Comparison of ENCODE assay signal across 8 cellular contexts in the genomic region with DNA sequence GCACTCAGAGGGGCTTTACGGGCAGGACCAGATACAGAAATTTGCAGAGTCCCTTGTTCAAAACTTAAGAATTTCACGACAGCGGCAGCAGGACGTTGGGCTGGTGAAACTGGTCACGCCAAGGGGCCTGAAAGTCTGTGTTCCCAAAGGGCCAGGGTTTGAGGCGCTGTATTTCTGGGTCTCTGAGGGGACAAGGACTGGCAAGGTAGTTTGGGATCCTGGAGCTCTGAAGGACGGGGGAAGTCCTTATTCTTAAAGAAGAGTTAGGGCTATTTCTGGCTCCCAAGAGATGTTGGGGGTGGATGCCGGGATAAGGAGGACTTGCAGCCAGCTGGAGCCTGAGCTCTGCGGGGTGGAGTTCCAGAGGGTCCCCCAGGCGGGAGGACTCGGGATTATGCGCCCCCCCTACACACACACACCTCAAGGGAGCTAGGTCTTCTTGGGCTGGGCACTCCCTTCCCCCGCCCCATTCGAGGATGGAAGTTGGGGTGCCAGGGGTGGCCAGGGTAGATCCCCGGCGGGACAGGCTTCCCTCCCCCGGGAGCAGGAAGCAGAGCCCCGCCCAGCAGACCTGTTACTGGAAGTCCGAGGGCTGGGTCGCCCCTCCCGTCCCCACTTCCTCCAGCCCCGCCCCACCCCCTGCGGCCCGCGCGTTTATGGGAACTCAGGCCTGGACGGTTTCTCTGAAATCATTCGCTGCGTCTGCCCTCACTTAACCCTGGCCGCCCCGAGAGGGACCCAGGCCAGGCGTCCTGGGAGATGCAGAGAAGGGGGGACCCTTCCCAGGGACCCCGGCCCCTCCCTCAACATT. TPM values are rescaled to one million over a fixed set of nuclear protein-coding genes. Genes with fewer than 3 reads are reported as not detected.
A peak's percentile ranks its signal among the peaks of the same experiment; 100 is the strongest.
DNase-seq lines count a peak whose midpoint lies in the region; ATAC-seq, FAIRE-seq and TF ChIP-seq lines count a peak whose summit lies in the region.

No MANE protein-coding gene starts in this region.

- peak overlapping the region; percentile 92 for H3K27ac Mint-ChIP-seq in T-helper 1 cell treated with Interleukin-12 subunit alpha and Interleukin-12 subunit beta and Interleukin-4 antibody, amounts not matched to agents 30 μg/mL and 1 μg/mL, for 36 hours

- H3K4me3 ChIP-seq in GM12865 (ENCODE audit: low read depth, low read length) (peak overlapping the region; percentile 63), ascending aorta (peak overlapping the region; percentile 41 to 57), gastrocnemius medialis (peak overlapping the region; percentile 48 to 67 (median 54))

- in situ Hi-C loops in gastrocnemius medialis (cut with MboI; ENCODE audit: low sequenced_read_pairs in 4 of 4) = no loop called here

- H3K36me3 Mint-ChIP-seq in T-helper 1 cell treated with Interleukin-12 subunit alpha and Interleukin-12 subunit beta and Interleukin-4 antibody, amounts not matched to agents 30 μg/mL and 1 μg/mL, for 36 hours (ENCODE audit: low read depth) = peaks cover 72% of the 10 kb centered on the region

- intact Hi-C loops in ascending aorta (cut with DNase I) = no loop called here
- intact Hi-C loops in gastrocnemius medialis (cut with DNase I; ENCODE audit: low total_unique reads) = no loop called here

- no peaks in the 10 kb centered on the region for H3K9me3 Mint-ChIP-seq in T-helper 1 cell treated with Interleukin-12 subunit alpha and Interleukin-12 subunit beta and Interleukin-4 antibody, amounts not matched to agents 30 μg/mL and 1 μg/mL, for 36 hours

- TF ChIP-seq CTCF in GM12865 (IDR thresholded peaks at IDR 0.05; ENCODE audit: insufficient read depth, low read depth, low read length, missing control alignments) (no peak), ascending aorta (IDR thresholded peaks at IDR 0.05) (no peak), gastrocnemius medialis (IDR thresholded peaks at IDR 0.05 in 4 of 5, conservative IDR thresholded peaks at IDR 0.05 in 1 of 5) (no peak)

- no peaks in the 10 kb centered on the region for H3K27me3 ChIP-seq in ascending aorta
- no peaks in the 10 kb centered on the region for H3K27me3 ChIP-seq in gastrocnemius medialis

- H3K27me3 Mint-ChIP-seq in T-helper 1 cell treated with Interleukin-12 subunit alpha and Interleukin-12 subunit beta and Interleukin-4 antibody, amounts not matched to agents 30 μg/mL and 1 μg/mL, for 36 hours (ENCODE audit: low read depth) = no peaks in the 10 kb centered on the region

- H3K4me1 ChIP-seq in ascending aorta (peaks cover 22 to 63% of the 10 kb centered on the region in 2 donors), gastrocnemius medialis (peaks cover 69 to 72% of the 10 kb centered on the region in 2 donors)

- peak; percentile 91 for DNase-seq in GM12865 (ENCODE audit: low read depth)
- peak; percentile 83 for DNase-seq in HTR-8/SVneo (ENCODE audit: insufficient read length, low spot score)
- peak; percentile 78 to 95 for DNase-seq in ascending aorta (ENCODE audit: low spot score in 2 of 2)
- DNase-seq in hepatic stellate cell (ENCODE audit: low spot score) = peak; percentile 89
- peak; percentile 84 to 89 for DNase-seq in gastrocnemius medialis

- TF ChIP-seq POLR2A in gastrocnemius medialis (IDR thresholded peaks at IDR 0.05) = peak; percentile 63 to 80

- H3K27ac ChIP-seq in ascending aorta (peak overlapping the region; percentile 84 to 91), gastrocnemius medialis (peak overlapping the region; percentile 86 to 96 (median 92))

- H3K9me3 ChIP-seq in ascending aorta (no peaks in the 10 kb centered on the region), gastrocnemius medialis (no peaks in the 10 kb centered on the region)

- peak overlapping the region; percentile 97 for H3K4me3 Mint-ChIP-seq in T-helper 1 cell treated with Interleukin-12 subunit alpha and Interleukin-12 subunit beta and Interleukin-4 antibody, amounts not matched to agents 30 μg/mL and 1 μg/mL, for 36 hours

- H3K4me1 Mint-ChIP-seq in T-helper 1 cell treated with Interleukin-12 subunit alpha and Interleukin-12 subunit beta and Interleukin-4 antibody, amounts not matched to agents 30 μg/mL and 1 μg/mL, for 36 hours (ENCODE audit: low read depth) = peaks cover 46% of the 10 kb centered on the region

- H3K36me3 ChIP-seq in ascending aorta (peaks cover 7 to 10% of the 10 kb centered on the region in 2 donors), gastrocnemius medialis (peaks cover 0 to 25% of the 10 kb centered on the region in 2 donors)

- peak; percentile 86 for FAIRE-seq in HTR-8/SVneo (lab: Jason Lieb, UNC)

- ATAC-seq in gastrocnemius medialis (peak; percentile 32 to 58), HG02981 (IDR thresholded peaks at IDR 0.05; ENCODE audit: unreplicated experiment) (no peak), HG03460 (IDR thresholded peaks at IDR 0.05; ENCODE audit: unreplicated experiment) (no peak)

RNA-seq across cellular contexts. Expression of a gene that starts 5.6 kb away (rescaled TPM):
- total RNA-seq in ascending aorta = 66.2 TPM
- 10 to 100 TPM in 1 of 4 donors, 1 to 10 TPM in 3; 7.2 to 15.7 (median 8.5) TPM for total RNA-seq in gastrocnemius medialis

RNA-seq across cellular contexts. Expression of a gene that starts 23.6 kb away (rescaled TPM):
- total RNA-seq in ascending aorta (not detected), gastrocnemius medialis (under 1 TPM in 1 of 4 donors, not detected in 3; 0.49 TPM)

RNA-seq across cellular contexts. Expression of a gene that starts 54.8 kb away (rescaled TPM):
- total RNA-seq in ascending aorta (832 TPM), gastrocnemius medialis (10 to 100 TPM; 10.2 to 24.6 (median 23.6) TPM)

RNA-seq across cellular contexts. Expression of a gene that starts 55.2 kb away (rescaled TPM):
- total RNA-seq in ascending aorta (not detected), gastrocnemius medialis (not detected)

Comparison
In these comparisons a context has a peak if more than half of its experiments do, and no peak if none do; other contexts are left out.
1. ATAC-seq: peak in gastrocnemius medialis (2 of 2); none in HG02981 (single experiment) and HG03460 (single experiment).
2. RNA of a gene that starts 54.8 kb away (total RNA-seq): 832 TPM in ascending aorta (single experiment); 10.2 to 24.6 TPM in gastrocnemius medialis; every median in the first group is over 10 times any median in the second.
3. Peak in every context shown above with its lines, with median percentiles within 50 percentile points of each other: DNase-seq and H3K4me3 ChIP-seq.